Comparison of ENCODE assay signal across 10 cellular contexts in the genomic region with DNA sequence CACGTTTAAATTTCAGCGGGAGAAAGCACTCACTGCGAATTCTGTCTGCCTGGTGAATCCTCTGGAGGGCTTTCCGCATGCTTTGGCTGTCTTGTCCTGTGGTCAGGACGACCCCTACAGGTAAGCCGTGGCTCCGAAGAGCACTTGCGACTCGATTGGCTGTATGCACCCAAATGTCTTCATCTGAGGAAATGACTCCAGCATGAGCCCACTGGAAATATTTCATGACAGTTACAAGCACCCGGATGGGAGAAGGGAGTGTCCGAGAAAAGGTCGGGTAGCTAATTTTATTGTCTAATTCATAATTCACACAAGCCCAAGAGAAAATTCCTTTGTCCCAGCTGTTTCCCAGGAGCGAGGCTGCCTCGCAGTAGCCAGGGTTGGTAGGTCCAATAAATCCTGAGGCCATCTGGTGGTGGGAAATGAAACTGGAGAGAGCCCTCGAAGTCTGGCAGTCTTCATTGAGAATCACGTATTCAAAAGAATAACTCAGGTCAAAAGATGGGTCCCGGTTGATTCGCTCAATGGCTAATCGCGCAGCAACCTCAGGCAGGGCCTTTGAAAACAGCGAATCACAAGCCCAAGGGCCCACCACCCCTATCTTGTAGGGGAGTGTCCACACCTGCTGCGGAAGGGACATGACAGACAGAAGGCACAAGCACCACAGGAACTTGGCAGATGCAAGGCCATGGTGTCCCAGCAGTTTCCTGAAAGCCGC. TPM values are rescaled to one million over a fixed set of nuclear protein-coding genes. Genes with fewer than 3 reads are reported as not detected.
DNase-seq lines count a peak whose midpoint lies in the region; ATAC-seq and TF ChIP-seq lines count a peak whose summit lies in the region.
"Had no signal": no experiment of that assay in that cellular context is flagged by ENCODE, and none has a peak within 500 bp of the region (broad histone marks: within the 10 kb centered on the region; RNA-seq: fewer than 3 reads in every experiment).

No MANE protein-coding gene starts in this region.

- H3K4me1 ChIP-seq in Caco-2 (no peaks in the 10 kb centered on the region), HAP-1 (peaks cover 13% of the 10 kb centered on the region)

- H3K27me3 Mint-ChIP-seq in Caco-2 (ENCODE audit: insufficient read depth, unreplicated experiment): no peaks in the 10 kb centered on the region

- TF ChIP-seq CTCF in Caco-2 (IDR thresholded peaks at IDR 0.05; ENCODE audit: insufficient read depth in 1 of 2, low read depth in 1 of 2, low read length in 1 of 2, severe bottlenecking in 1 of 2, unreplicated experiment in 1 of 2): peak; percentile 19 to 59

- no peaks in the 10 kb centered on the region for H3K9me3 Mint-ChIP-seq in Caco-2 (ENCODE audit: unreplicated experiment)

- CTCF ChIA-PET in Caco-2 (lab: Charles Lee): no interaction called here

- H3K36me3 Mint-ChIP-seq in Caco-2 (ENCODE audit: insufficient read depth, unreplicated experiment): no peaks in the 10 kb centered on the region

- H3K4me3 ChIP-seq in Caco-2 (ENCODE audit: low read depth, low read length) (no peak overlapping the region), HAP-1 (no peak overlapping the region; the same call in 1 of the 2 replicates)
- H3K4me3 ChIP-seq: skin epidermis had no signal

- DNase-seq in Caco-2 (peak; percentile 39 to 40), HAP-1 (ENCODE audit: low spot score in 2 of 2) (peak; percentile 78 to 81), NCI-H774 (lab: John Stamatoyannopoulos, UW) (peak; percentile 40), dermis microvascular lymphatic vessel endothelial cell (ENCODE audit: low read depth in 2 of 2) (peak; percentile 32 to 59), lung microvascular endothelial cell (ENCODE audit: low read depth in 2 of 2) (peak; percentile 56 to 68), NCI-H2029 treated with DMSO at 0.1 percent for 48 hours (lab: John Stamatoyannopoulos, UW) (no peak)

- no peak overlapping the region for H3K27ac Mint-ChIP-seq in Caco-2 (ENCODE audit: unreplicated experiment)

- intact Hi-C loops in Caco-2 (cut with micrococcal nuclease; ENCODE audit: unreplicated experiment): no loop called here

- in situ Hi-C loops in HAP-1 (cut with MboI; ENCODE audit: low sequenced_read_pairs): loop anchor here (25.0 kb wide), 1 partner anchor 412 kb away; no protein-coding TSS in a partner anchor

- no TSS peak for BruUV-seq in Caco-2 (replicated peaks; lab: Mats Ljungman, UMichigan)

- no peak overlapping the region for H3K4me3 Mint-ChIP-seq in Caco-2 (ENCODE audit: unreplicated experiment)

- POLR2A ChIA-PET in Caco-2 (lab: Charles Lee): no interaction called here

- no peaks in the 10 kb centered on the region for H3K36me3 ChIP-seq in Caco-2 (ENCODE audit: control insufficient read depth, insufficient read depth, low read length)
- H3K36me3 ChIP-seq in HAP-1 (replicated peaks): no peaks in the 10 kb centered on the region

- H3K27me3 ChIP-seq in Caco-2 (replicated peaks; ENCODE audit: control insufficient read depth, insufficient read depth, low read length) (no peaks in the 10 kb centered on the region), HAP-1 (ENCODE audit: low read depth) (peaks cover 8% of the 10 kb centered on the region)

- ATAC-seq in HG03045 (IDR thresholded peaks at IDR 0.05; ENCODE audit: unreplicated experiment): no peak
- ATAC-seq in GM19463 (IDR thresholded peaks at IDR 0.05; ENCODE audit: unreplicated experiment): no peak

- no peaks in the 10 kb centered on the region for H3K9me3 ChIP-seq in Caco-2
- no peaks in the 10 kb centered on the region for H3K9me3 ChIP-seq in HAP-1

- no peaks in the 10 kb centered on the region for H3K4me1 Mint-ChIP-seq in Caco-2 (ENCODE audit: low read depth, unreplicated experiment)

RNA-seq across cellular contexts. Expression of a gene that starts 6.6 kb away (rescaled TPM):
- total RNA-seq in Caco-2 (2022) (not detected in 2 replicates), dermis microvascular lymphatic vessel endothelial cell (not detected in 2 replicates), lung microvascular endothelial cell (under 0.01 TPM in 2 replicates)
- total RNA-seq: T-helper 1 cell treated with Interleukin-12 subunit alpha and Interleukin-12 subunit beta and Interleukin-4 antibody, amounts not matched to agents 30 ng/mL and 1 ng/mL, for 36 hours had no signal
